In genomic region chr7:5792268-5792667, GRCh38 we compare ENCODE assay signal across 22 cellular contexts.
"Had no signal": no experiment of that assay in that cellular context is flagged by ENCODE, and none has a peak within 500 bp of the region (broad histone marks: within the 10 kb centered on the region; RNA-seq: fewer than 3 reads in every experiment).

No MANE protein-coding gene starts in this region.

- H3K4me3 Mint-ChIP-seq: dendritic cell treated with granulocyte-macrophage colony-stimulating factor and Interleukin-4, amounts not matched to agents 40 ng/mL and 50 ng/mL, for 4 days; effector memory CD8-positive, alpha-beta T cell; endodermal cell; naive thymus-derived CD4-positive, alpha-beta T cell had no signal

- H3K4me1 ChIP-seq: colonic mucosa, esophagus squamous epithelium, foreskin keratinocyte, heart right ventricle, left lung, lower lobe of right lung had no signal

- H3K4me3 ChIP-seq: colonic mucosa, esophagus squamous epithelium, heart right ventricle, left lung, lower lobe of right lung had no signal

- H3K27ac Mint-ChIP-seq: dendritic cell treated with granulocyte-macrophage colony-stimulating factor and Interleukin-4, amounts not matched to agents 40 ng/mL and 50 ng/mL, for 4 days; effector memory CD8-positive, alpha-beta T cell; endodermal cell; naive thymus-derived CD4-positive, alpha-beta T cell had no signal

- H3K27me3 ChIP-seq: colonic mucosa, esophagus squamous epithelium, foreskin keratinocyte, heart right ventricle, left lung had no signal

- H3K4me1 Mint-ChIP-seq: endodermal cell; naive thymus-derived CD4-positive, alpha-beta T cell had no signal

- H3K27me3 Mint-ChIP-seq: dendritic cell treated with granulocyte-macrophage colony-stimulating factor and Interleukin-4, amounts not matched to agents 40 ng/mL and 50 ng/mL, for 4 days; effector memory CD8-positive, alpha-beta T cell; naive thymus-derived CD4-positive, alpha-beta T cell had no signal

- H3K9me3 Mint-ChIP-seq: effector memory CD8-positive, alpha-beta T cell had no signal

- ATAC-seq: effector memory CD8-positive, alpha-beta T cell; esophagus mucosa; foreskin keratinocyte; heart right ventricle; left cardiac atrium; left lung; left ventricle myocardium superior; lower lobe of right lung; naive thymus-derived CD4-positive, alpha-beta T cell had no signal

- DNase-seq: colonic mucosa; cortex of kidney; effector CD8-positive, alpha-beta T cell; effector memory CD8-positive, alpha-beta T cell; endodermal cell; erythroblast; esophagus squamous epithelium; foreskin keratinocyte; glutamatergic neuron; head of caudate nucleus; heart right ventricle; hippocampal formation; left cardiac atrium; left lung; left ventricle myocardium superior; lower lobe of right lung; mesenchymal stem cell; midbrain; naive thymus-derived CD4-positive, alpha-beta T cell had no signal

- H3K36me3 Mint-ChIP-seq: naive thymus-derived CD4-positive, alpha-beta T cell had no signal

- H3K9me3 ChIP-seq: colonic mucosa, esophagus squamous epithelium, heart right ventricle, lower lobe of right lung had no signal

- H3K36me3 ChIP-seq: colonic mucosa, esophagus squamous epithelium, heart right ventricle, left lung, lower lobe of right lung had no signal

- H3K27ac ChIP-seq: colonic mucosa, epithelial cell of prostate, esophagus squamous epithelium, foreskin keratinocyte, heart right ventricle, left lung, lower lobe of right lung had no signal
